In the genomic region with DNA sequence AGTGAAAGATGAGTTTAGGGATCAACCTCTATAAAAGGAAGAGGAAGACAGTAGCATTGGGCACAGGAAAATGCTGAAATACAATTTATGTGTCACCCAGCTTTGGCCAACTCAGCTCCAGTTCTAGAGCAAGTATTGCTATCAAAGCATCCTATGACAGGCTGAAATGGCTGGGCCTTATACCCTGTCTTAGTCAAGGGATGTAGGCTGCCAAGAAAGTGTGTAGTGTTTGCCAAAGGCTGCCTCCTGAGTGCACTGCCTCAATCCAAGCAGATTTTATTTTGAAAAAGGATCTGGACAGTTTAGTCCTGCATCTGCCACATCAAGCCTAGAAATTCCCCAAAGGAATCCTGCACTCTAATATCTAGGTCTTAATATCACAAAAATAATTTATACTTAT, we compare ENCODE assay signal across 13 cellular contexts.
"Had no signal": no experiment of that assay in that cellular context is flagged by ENCODE, and none has a peak within 500 bp of the region (broad histone marks: within the 10 kb centered on the region; RNA-seq: fewer than 3 reads in every experiment).

No MANE protein-coding gene starts in this region.

- H3K4me1 Mint-ChIP-seq: T-helper 17 cell had no signal

- ATAC-seq: activated T-cell treated with anti-CD3 and anti-CD28 coated beads, Interleukin-2, amount 50 U/mL, for 4 hours; gastrocnemius medialis; T-helper 17 cell had no signal

- DNase-seq: activated CD4-positive, alpha-beta memory T cell treated with anti-CD3 and anti-CD28 coated beads for 36 hours; activated CD4-positive, alpha-beta T cell treated with anti-CD3 and anti-CD28 coated beads for 1 hour; activated gamma-delta T cell; activated T-cell treated with anti-CD3 and anti-CD28 coated beads, Interleukin-2, amount 50 U/mL, for 4 hours; gastrocnemius medialis; midbrain; retina; small intestine; stomach; T-helper 17 cell had no signal

- H3K27me3 ChIP-seq: dorsolateral prefrontal cortex, gastrocnemius medialis, stomach had no signal

- H3K27ac ChIP-seq: dorsolateral prefrontal cortex, gastrocnemius medialis, parathyroid adenoma, stomach had no signal

- H3K36me3 ChIP-seq: gastrocnemius medialis, stomach had no signal

- H3K9ac ChIP-seq: parathyroid adenoma had no signal

- H2AFZ ChIP-seq: parathyroid adenoma had no signal

- H3K4me3 ChIP-seq: dorsolateral prefrontal cortex, gastrocnemius medialis, stomach had no signal

- H3K9me3 ChIP-seq: gastrocnemius medialis, stomach had no signal

- H3K36me3 Mint-ChIP-seq: activated CD4-positive, alpha-beta memory T cell treated with anti-CD3 and anti-CD28 coated beads for 36 hours had no signal

- H3K27me3 Mint-ChIP-seq: activated CD4-positive, alpha-beta memory T cell treated with anti-CD3 and anti-CD28 coated beads for 36 hours; activated naive CD8-positive, alpha-beta T cell; T-helper 17 cell had no signal

- H3K9me3 Mint-ChIP-seq: activated CD4-positive, alpha-beta memory T cell treated with anti-CD3 and anti-CD28 coated beads for 36 hours had no signal

- H3K27ac Mint-ChIP-seq: activated CD4-positive, alpha-beta memory T cell treated with anti-CD3 and anti-CD28 coated beads for 36 hours; activated naive CD8-positive, alpha-beta T cell; T-helper 17 cell had no signal

- H3K4me3 Mint-ChIP-seq: activated CD4-positive, alpha-beta memory T cell treated with anti-CD3 and anti-CD28 coated beads for 36 hours; activated naive CD8-positive, alpha-beta T cell; activated T-cell treated with anti-CD3 and anti-CD28 coated beads, Interleukin-2, amount 50 U/mL, for 4 hours; T-helper 17 cell had no signal

- H3K79me2 ChIP-seq: parathyroid adenoma had no signal
